2 cellular contexts compared by ENCODE assay signal in genomic region chr11:125140251-125140650, GRCh38.
TF ChIP-seq lines count a peak whose summit lies in the region.

No MANE protein-coding gene starts in this region.

TF ChIP-seq in SK-N-SH, 30 proteins besides CTCF, POLR2A, EP300 and RAD21 (continued from another document):
- TF ChIP-seq MAX (IDR thresholded peaks at IDR 0.05; ENCODE audit: low read depth): no peak
- no peak for TF ChIP-seq EZH2phosphoT487 (IDR thresholded peaks at IDR 0.05; ENCODE audit: borderline replicate concordance, low read depth)
- TF ChIP-seq TEAD4 (IDR thresholded peaks at IDR 0.05; ENCODE audit: borderline replicate concordance, insufficient read depth): no peak
- no peak for TF ChIP-seq CHD2 (IDR thresholded peaks at IDR 0.05; ENCODE audit: low read length, partially characterized antibody)
- TF ChIP-seq NFIC (IDR thresholded peaks at IDR 0.05; ENCODE audit: borderline replicate concordance): no peak
- TF ChIP-seq GABPA (IDR thresholded peaks at IDR 0.05; ENCODE audit: low read depth): no peak
- TF ChIP-seq PBX3 (IDR thresholded peaks at IDR 0.05): no peak
- TF ChIP-seq TCF12 (IDR thresholded peaks at IDR 0.05): no peak
- TF ChIP-seq YY1 (IDR thresholded peaks at IDR 0.05; ENCODE audit: low read depth): no peak
- no peak for TF ChIP-seq NRF1 (IDR thresholded peaks at IDR 0.05; ENCODE audit: low read depth, low read length)
- no peak for TF ChIP-seq USF1 (IDR thresholded peaks at IDR 0.05; ENCODE audit: borderline replicate concordance, low read depth)
- TF ChIP-seq MEF2A (IDR thresholded peaks at IDR 0.05; ENCODE audit: borderline replicate concordance, low read depth): no peak
- TF ChIP-seq, protein P1, sequence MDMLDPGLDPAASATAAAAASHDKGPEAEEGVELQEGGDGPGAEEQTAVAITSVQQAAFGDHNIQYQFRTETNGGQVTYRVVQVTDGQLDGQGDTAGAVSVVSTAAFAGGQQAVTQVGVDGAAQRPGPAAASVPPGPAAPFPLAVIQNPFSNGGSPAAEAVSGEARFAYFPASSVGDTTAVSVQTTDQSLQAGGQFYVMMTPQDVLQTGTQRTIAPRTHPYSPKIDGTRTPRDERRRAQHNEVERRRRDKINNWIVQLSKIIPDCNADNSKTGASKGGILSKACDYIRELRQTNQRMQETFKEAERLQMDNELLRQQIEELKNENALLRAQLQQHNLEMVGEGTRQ (IDR thresholded peaks at IDR 0.05; ENCODE audit: borderline replicate concordance, low read depth, low read length): no peak
- TF ChIP-seq RXRA (IDR thresholded peaks at IDR 0.05; ENCODE audit: borderline replicate concordance, low read depth): no peak
- no peak for TF ChIP-seq TAF1 (IDR thresholded peaks at IDR 0.05; ENCODE audit: borderline replicate concordance, low read depth, low read length)
TF ChIP-seq in SK-N-SH: peak in this region for 0.

TF ChIP-seq in SK-N-SH treated with all-trans-retinoic acid at 6 μM for 48 hours, 23 proteins besides CTCF, POLR2A, EP300 and RAD21 (continued from another document):
- TF ChIP-seq, protein P2, sequence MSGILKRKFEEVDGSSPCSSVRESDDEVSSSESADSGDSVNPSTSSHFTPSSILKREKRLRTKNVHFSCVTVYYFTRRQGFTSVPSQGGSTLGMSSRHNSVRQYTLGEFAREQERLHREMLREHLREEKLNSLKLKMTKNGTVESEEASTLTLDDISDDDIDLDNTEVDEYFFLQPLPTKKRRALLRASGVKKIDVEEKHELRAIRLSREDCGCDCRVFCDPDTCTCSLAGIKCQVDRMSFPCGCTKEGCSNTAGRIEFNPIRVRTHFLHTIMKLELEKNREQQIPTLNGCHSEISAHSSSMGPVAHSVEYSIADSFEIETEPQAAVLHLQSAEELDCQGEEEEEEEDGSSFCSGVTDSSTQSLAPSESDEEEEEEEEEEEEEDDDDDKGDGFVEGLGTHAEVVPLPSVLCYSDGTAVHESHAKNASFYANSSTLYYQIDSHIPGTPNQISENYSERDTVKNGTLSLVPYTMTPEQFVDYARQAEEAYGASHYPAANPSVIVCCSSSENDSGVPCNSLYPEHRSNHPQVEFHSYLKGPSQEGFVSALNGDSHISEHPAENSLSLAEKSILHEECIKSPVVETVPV (CRISPR knock-in tag; IDR thresholded peaks at IDR 0.05): no peak
- TF ChIP-seq TOX (CRISPR knock-in tag; IDR thresholded peaks at IDR 0.05; ENCODE audit: borderline replicate concordance) (no peak), ISL1 (CRISPR knock-in tag; IDR thresholded peaks at IDR 0.05) (no peak), RARB (CRISPR knock-in tag; IDR thresholded peaks at IDR 0.05) (no peak), ZFP3 (CRISPR knock-in tag; IDR thresholded peaks at IDR 0.05) (no peak), BACH2 (CRISPR knock-in tag; IDR thresholded peaks at IDR 0.05; ENCODE audit: borderline replicate concordance) (no peak), CSDC2 (CRISPR knock-in tag; IDR thresholded peaks at IDR 0.05) (no peak), GLIS3 (CRISPR knock-in tag; IDR thresholded peaks at IDR 0.05) (no peak), TCF4 (CRISPR knock-in tag; IDR thresholded peaks at IDR 0.05; ENCODE audit: borderline replicate concordance) (no peak)
- TF ChIP-seq, protein P3, sequence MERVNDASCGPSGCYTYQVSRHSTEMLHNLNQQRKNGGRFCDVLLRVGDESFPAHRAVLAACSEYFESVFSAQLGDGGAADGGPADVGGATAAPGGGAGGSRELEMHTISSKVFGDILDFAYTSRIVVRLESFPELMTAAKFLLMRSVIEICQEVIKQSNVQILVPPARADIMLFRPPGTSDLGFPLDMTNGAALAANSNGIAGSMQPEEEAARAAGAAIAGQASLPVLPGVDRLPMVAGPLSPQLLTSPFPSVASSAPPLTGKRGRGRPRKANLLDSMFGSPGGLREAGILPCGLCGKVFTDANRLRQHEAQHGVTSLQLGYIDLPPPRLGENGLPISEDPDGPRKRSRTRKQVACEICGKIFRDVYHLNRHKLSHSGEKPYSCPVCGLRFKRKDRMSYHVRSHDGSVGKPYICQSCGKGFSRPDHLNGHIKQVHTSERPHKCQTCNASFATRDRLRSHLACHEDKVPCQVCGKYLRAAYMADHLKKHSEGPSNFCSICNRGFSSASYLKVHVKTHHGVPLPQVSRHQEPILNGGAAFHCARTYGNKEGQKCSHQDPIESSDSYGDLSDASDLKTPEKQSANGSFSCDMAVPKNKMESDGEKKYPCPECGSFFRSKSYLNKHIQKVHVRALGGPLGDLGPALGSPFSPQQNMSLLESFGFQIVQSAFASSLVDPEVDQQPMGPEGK (CRISPR knock-in tag; IDR thresholded peaks at IDR 0.05; ENCODE audit: borderline replicate concordance): no peak
- TF ChIP-seq, protein P4, sequence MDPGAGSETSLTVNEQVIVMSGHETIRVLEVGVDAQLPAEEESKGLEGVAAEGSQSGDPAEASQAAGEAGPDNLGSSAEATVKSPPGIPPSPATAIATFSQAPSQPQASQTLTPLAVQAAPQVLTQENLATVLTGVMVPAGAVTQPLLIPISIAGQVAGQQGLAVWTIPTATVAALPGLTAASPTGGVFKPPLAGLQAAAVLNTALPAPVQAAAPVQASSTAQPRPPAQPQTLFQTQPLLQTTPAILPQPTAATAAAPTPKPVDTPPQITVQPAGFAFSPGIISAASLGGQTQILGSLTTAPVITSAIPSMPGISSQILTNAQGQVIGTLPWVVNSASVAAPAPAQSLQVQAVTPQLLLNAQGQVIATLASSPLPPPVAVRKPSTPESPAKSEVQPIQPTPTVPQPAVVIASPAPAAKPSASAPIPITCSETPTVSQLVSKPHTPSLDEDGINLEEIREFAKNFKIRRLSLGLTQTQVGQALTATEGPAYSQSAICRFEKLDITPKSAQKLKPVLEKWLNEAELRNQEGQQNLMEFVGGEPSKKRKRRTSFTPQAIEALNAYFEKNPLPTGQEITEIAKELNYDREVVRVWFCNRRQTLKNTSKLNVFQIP (CRISPR knock-in tag; IDR thresholded peaks at IDR 0.05; ENCODE audit: borderline replicate concordance, low read depth): no peak
